ENCODE assay signal across 22 cellular contexts in the genomic region with DNA sequence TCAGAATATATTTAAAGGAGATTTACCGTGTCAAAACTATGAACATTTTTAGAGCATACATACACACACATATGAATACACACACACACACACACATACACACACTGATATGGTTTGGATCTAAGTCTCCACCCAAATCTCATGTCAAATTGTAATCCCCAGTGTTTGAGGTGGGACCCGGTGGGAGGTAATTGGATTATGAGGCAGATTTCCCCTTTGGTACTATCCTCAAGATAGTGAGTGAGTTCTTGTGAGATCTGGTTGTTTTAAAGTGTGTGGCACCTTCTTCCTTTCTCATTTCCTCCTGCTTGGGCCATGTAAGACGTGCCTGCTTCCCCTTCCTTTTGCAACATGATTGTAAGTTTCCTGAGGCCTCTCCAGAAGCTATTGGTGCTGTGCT.
"Had no signal": no experiment of that assay in that cellular context is flagged by ENCODE, and none has a peak within 500 bp of the region (broad histone marks: within the 10 kb centered on the region; RNA-seq: fewer than 3 reads in every experiment).

No MANE protein-coding gene starts in this region.

- H3K36me3 ChIP-seq: Peyer's patch, SJCRH30 had no signal

- H3K27ac ChIP-seq: HL-60, PC-9, SJCRH30 had no signal

- H3K27me3 ChIP-seq: Peyer's patch, SJCRH30 had no signal

- H3K4me3 ChIP-seq: PC-9, Peyer's patch, SJCRH30 had no signal

- DNase-seq: KBM-7, MV-4-11, NCI-H1048, NCI-H1105, NCI-H1417, NCI-H1436 treated with DMSO at 0.1 percent for 48 hours, NCI-H1694, NCI-H187 treated with DMSO at 0.1 percent for 48 hours, NCI-H2029 treated with DMSO at 0.1 percent for 48 hours, NCI-H2171 treated with DMSO at 0.1 percent for 48 hours, NCI-H345, NCI-H446 treated with DMSO at 0.1 percent for 48 hours, NCI-H510A treated with DMSO at 0.1 percent for 48 hours, NCI-H526, OCI-M1, PC-9, Peyer's patch, SHP77 treated with DMSO at 0.1 percent for 48 hours, SJCRH30 had no signal

- H3K9me3 ChIP-seq: Peyer's patch, SJCRH30 had no signal

- H3K4me1 ChIP-seq: SJCRH30 had no signal

- ATAC-seq: Right ventricle myocardium inferior, SK-N-SH treated with all-trans-retinoic acid at 6 μM for 48 hours had no signal
